ENCODE assay signal across 24 cellular contexts in genomic region chr1:100006688-100007087, GRCh38.
"Had no signal": no experiment of that assay in that cellular context is flagged by ENCODE, and none has a peak within 500 bp of the region (broad histone marks: within the 10 kb centered on the region; RNA-seq: fewer than 3 reads in every experiment).

No MANE protein-coding gene starts in this region.

- H3K27ac ChIP-seq: colonic mucosa, dorsolateral prefrontal cortex, esophagus muscularis mucosa, gastrocnemius medialis, heart right ventricle, left lung, lower lobe of right lung had no signal

- DNase-seq: colonic mucosa; cortex of kidney; dermis blood vessel endothelial cell; dorsolateral prefrontal cortex; effector CD4-positive, alpha-beta T cell; effector memory CD4-positive, alpha-beta T cell; foreskin fibroblast; foreskin melanocyte; gastrocnemius medialis; glutamatergic neuron; head of caudate nucleus; heart right ventricle; hippocampal formation; immature natural killer cell; islet precursor cell; kidney glomerular epithelial cell; left lung; left ventricle myocardium superior; lower lobe of right lung; mesenchymal stem cell; mucosa of descending colon; naive B cell had no signal

- H3K27me3 ChIP-seq: colonic mucosa, dorsolateral prefrontal cortex, esophagus muscularis mucosa, gastrocnemius medialis, heart right ventricle, left lung had no signal

- H3K4me3 ChIP-seq: colonic mucosa, dorsolateral prefrontal cortex, esophagus muscularis mucosa, gastrocnemius medialis, heart right ventricle, left lung, lower lobe of right lung, mucosa of descending colon had no signal

- H3K4me1 Mint-ChIP-seq: mesothelial cell of epicardium had no signal

- H3K4me3 Mint-ChIP-seq: immature natural killer cell, mesothelial cell of epicardium, naive B cell had no signal

- ATAC-seq: gastrocnemius medialis, left lung, left ventricle myocardium superior, lower lobe of right lung, mucosa of descending colon had no signal

- H3K27me3 Mint-ChIP-seq: naive B cell had no signal

- H3K27ac Mint-ChIP-seq: immature natural killer cell, mesothelial cell of epicardium, naive B cell had no signal

- H3K9me3 ChIP-seq: colonic mucosa, esophagus muscularis mucosa, gastrocnemius medialis, lower lobe of right lung, mucosa of descending colon had no signal

- H3K4me1 ChIP-seq: colonic mucosa, esophagus muscularis mucosa, left lung, lower lobe of right lung had no signal
